In the genomic region with DNA sequence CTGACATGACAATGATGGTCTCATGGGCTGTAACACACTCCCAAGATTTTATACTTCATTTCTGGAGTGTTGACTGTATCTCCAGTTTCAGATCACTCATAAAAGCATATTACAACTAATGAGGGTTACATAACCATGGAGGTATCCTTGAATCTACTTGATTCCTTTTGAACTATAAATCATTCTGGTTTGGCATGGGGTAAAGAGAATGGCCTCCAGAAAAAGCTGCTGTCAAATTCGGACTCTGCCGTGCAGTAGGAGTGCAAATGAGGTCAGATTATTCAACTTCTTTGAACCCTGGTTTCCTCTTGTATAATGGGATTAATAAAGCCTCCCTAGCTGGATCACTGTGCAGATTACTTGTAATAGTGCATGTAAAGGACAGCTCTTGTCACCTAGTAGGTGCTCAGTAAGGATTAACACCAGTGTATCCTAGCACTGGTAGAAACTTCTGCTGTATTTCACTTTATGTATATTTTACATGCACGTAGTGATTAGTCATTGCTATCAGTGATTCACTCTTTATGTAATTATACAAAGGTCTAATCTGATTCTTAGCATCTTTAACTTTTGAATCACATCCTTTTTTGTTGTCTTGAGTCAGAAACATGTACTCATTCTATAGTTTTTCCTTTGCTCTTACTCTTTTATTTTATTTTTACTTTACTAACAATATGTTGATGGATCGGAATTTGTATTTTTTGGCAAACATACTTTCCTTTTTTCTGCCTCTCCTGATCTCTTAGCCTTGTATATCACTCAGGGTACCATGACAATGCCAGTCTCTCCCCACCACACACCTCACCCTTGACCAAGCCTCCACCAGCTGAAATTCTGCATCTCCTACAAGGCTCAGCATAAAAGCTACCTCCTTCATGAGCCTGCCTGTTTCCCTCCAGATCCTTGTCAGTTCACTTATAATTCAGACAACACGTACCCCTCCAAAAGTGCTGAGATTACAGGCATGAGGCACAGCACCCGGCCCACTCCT, we compare ENCODE assay signal across 10 cellular contexts. TPM values are rescaled to one million over a fixed set of nuclear protein-coding genes. Genes with fewer than 3 reads are reported as not detected.
DNase-seq lines count a peak whose midpoint lies in the region; ATAC-seq and TF ChIP-seq lines count a peak whose summit lies in the region.
"Had no signal": no experiment of that assay in that cellular context is flagged by ENCODE, and none has a peak within 500 bp of the region (broad histone marks: within the 10 kb centered on the region; RNA-seq: fewer than 3 reads in every experiment).

No MANE protein-coding gene starts in this region.

- 68% methylated on average over 6 of the region's 6 CpGs for WGBS in esophagus muscularis mucosa

- H3K4me1 ChIP-seq in SJSA1 (replicated peaks) (peaks cover 36% of the 10 kb centered on the region), esophagus muscularis mucosa (peaks cover 8 to 26% (median 26%) of the 10 kb centered on the region in 4 donors)
- peaks cover 48% of the 10 kb centered on the region for H3K4me1 ChIP-seq in effector memory CD4-positive, alpha-beta T cell (ENCODE audit: control insufficient read depth, insufficient read depth, low read length, poor library complexity, severe bottlenecking)

- intact Hi-C loops in esophagus muscularis mucosa (cut with DNase I) = loop anchor here (10.0 kb wide), 1 partner anchor 359 kb away; the partner anchor contains the start of gene ZNF326

- peaks cover 30% of the 10 kb centered on the region for H3K36me3 Mint-ChIP-seq in activated naive CD4-positive, alpha-beta T cell treated with anti-CD3 and anti-CD28 coated beads, Interleukin-2, amount 50 U/mL, for 24 hours

- peak overlapping the region; percentile 86 for H3K4me3 Mint-ChIP-seq in activated naive CD4-positive, alpha-beta T cell treated with anti-CD3 and anti-CD28 coated beads, Interleukin-2, amount 50 U/mL, for 24 hours
- peak overlapping the region; percentile 52 to 60 for H3K4me3 Mint-ChIP-seq in stimulated activated naive CD8-positive, alpha-beta T cell treated with anti-CD3 and anti-CD28 coated beads, Interleukin-15, amount 100 ng/mL, for 72 hours

- H3K4me1 Mint-ChIP-seq in activated naive CD4-positive, alpha-beta T cell treated with anti-CD3 and anti-CD28 coated beads, Interleukin-2, amount 50 U/mL, for 24 hours = peaks cover 65% of the 10 kb centered on the region
- peaks cover 67% of the 10 kb centered on the region for H3K4me1 Mint-ChIP-seq in stimulated activated naive CD8-positive, alpha-beta T cell treated with anti-CD3 and anti-CD28 coated beads, Interleukin-15, amount 100 ng/mL, for 72 hours

- no peaks in the 10 kb centered on the region for H3K9me3 Mint-ChIP-seq in activated naive CD4-positive, alpha-beta T cell treated with anti-CD3 and anti-CD28 coated beads, Interleukin-2, amount 50 U/mL, for 24 hours
- H3K9me3 Mint-ChIP-seq in stimulated activated naive CD8-positive, alpha-beta T cell treated with anti-CD3 and anti-CD28 coated beads, Interleukin-15, amount 100 ng/mL, for 72 hours = no peaks in the 10 kb centered on the region

- peak; percentile 45 for ATAC-seq in stimulated activated naive CD8-positive, alpha-beta T cell treated with anti-CD3 and anti-CD28 coated beads, Interleukin-15, amount 100 ng/mL, for 72 hours
- no peak for ATAC-seq in HG03354 (IDR thresholded peaks at IDR 0.05; ENCODE audit: poor library complexity, severe bottlenecking, unreplicated experiment)
- ATAC-seq: pancreas had no signal

- DNase-seq in activated naive CD4-positive, alpha-beta T cell treated with anti-CD3 and anti-CD28 coated beads, Interleukin-2, amount 50 U/mL, for 16 hours = no peak
- peak in 1 of 2 experiments; percentile 61 for DNase-seq in SJSA1 (ENCODE audit: low read depth in 1 of 2, low spot score in 2 of 2)
- DNase-seq in effector memory CD4-positive, alpha-beta T cell = no peak
- DNase-seq in stimulated activated naive CD8-positive, alpha-beta T cell treated with anti-CD3 and anti-CD28 coated beads, Interleukin-15, amount 100 ng/mL, for 72 hours = no peak
- no peak for DNase-seq in esophagus muscularis mucosa (ENCODE audit: extremely low spot score)
- no peak for DNase-seq in mesenteric fat pad (ENCODE audit: low spot score)
- DNase-seq: NCI-H187 treated with DMSO at 0.1 percent for 48 hours, pancreas had no signal

- no peak overlapping the region for H3K4me3 ChIP-seq in SJSA1
- H3K4me3 ChIP-seq in effector memory CD4-positive, alpha-beta T cell (ENCODE audit: insufficient read depth, low read depth, low read length, poor library complexity, severe bottlenecking) = peak overlapping the region; percentile 31
- H3K4me3 ChIP-seq in esophagus muscularis mucosa = no peak overlapping the region
- H3K4me3 ChIP-seq: pancreas had no signal

- TF ChIP-seq POLR2A in esophagus muscularis mucosa (IDR thresholded peaks at IDR 0.05; ENCODE audit: low read depth) = no peak

- H3K27ac ChIP-seq in SJSA1 (peak overlapping the region; percentile 49), esophagus muscularis mucosa (replicated peaks in 1 of 4) (peak overlapping the region in 1 of 4 donors; percentile 10)
- peak overlapping the region; percentile 58 for H3K27ac ChIP-seq in effector memory CD4-positive, alpha-beta T cell (ENCODE audit: insufficient read depth, low read length, poor library complexity, severe bottlenecking)
- H3K27ac ChIP-seq: pancreas had no signal

- H3K9me3 ChIP-seq in SJSA1 (replicated peaks) = peaks cover 3% of the 10 kb centered on the region; the same call in 1 of the 2 replicates
- no peaks in the 10 kb centered on the region for H3K9me3 ChIP-seq in effector memory CD4-positive, alpha-beta T cell (ENCODE audit: control insufficient read depth, low read length)
- H3K9me3 ChIP-seq in esophagus muscularis mucosa = no peaks in the 10 kb centered on the region
- H3K9me3 ChIP-seq: pancreas had no signal

- no peaks in the 10 kb centered on the region for H3K27me3 Mint-ChIP-seq in activated naive CD4-positive, alpha-beta T cell treated with anti-CD3 and anti-CD28 coated beads, Interleukin-2, amount 50 U/mL, for 24 hours
- H3K27me3 Mint-ChIP-seq in stimulated activated naive CD8-positive, alpha-beta T cell treated with anti-CD3 and anti-CD28 coated beads, Interleukin-15, amount 100 ng/mL, for 72 hours = no peaks in the 10 kb centered on the region

- peaks cover 8% of the 10 kb centered on the region for H3K36me3 ChIP-seq in SJSA1
- no peaks in the 10 kb centered on the region for H3K36me3 ChIP-seq in effector memory CD4-positive, alpha-beta T cell (ENCODE audit: control insufficient read depth, insufficient read depth, low read length)
- H3K36me3 ChIP-seq in esophagus muscularis mucosa = no peaks in the 10 kb centered on the region
- H3K36me3 ChIP-seq: pancreas had no signal

- peak overlapping the region; percentile 91 for H3K27ac Mint-ChIP-seq in activated naive CD4-positive, alpha-beta T cell treated with anti-CD3 and anti-CD28 coated beads, Interleukin-2, amount 50 U/mL, for 24 hours
- H3K27ac Mint-ChIP-seq in stimulated activated naive CD8-positive, alpha-beta T cell treated with anti-CD3 and anti-CD28 coated beads, Interleukin-15, amount 100 ng/mL, for 72 hours = peak overlapping the region; percentile 63 to 94

- no peak for TF ChIP-seq EP300 in esophagus muscularis mucosa (IDR thresholded peaks at IDR 0.05)

- TF ChIP-seq CTCF in esophagus muscularis mucosa (IDR thresholded peaks at IDR 0.05) = no peak

- H3K27me3 ChIP-seq in SJSA1 (replicated peaks) = no peaks in the 10 kb centered on the region
- H3K27me3 ChIP-seq in effector memory CD4-positive, alpha-beta T cell (replicated peaks; ENCODE audit: control insufficient read depth, insufficient read depth, low read length, poor library complexity, severe bottlenecking) = no peaks in the 10 kb centered on the region
- no peaks in the 10 kb centered on the region for H3K27me3 ChIP-seq in esophagus muscularis mucosa
- H3K27me3 ChIP-seq: pancreas had no signal

RNA-seq across cellular contexts. Expression of gene LRRC8C, which starts 3.2 kb away (rescaled TPM):
- total RNA-seq in SJSA1 (2014; rRNA removed; shearing (Covaris generic)) = 11.1 and 16.0 TPM in 2 replicates
- total RNA-seq in esophagus muscularis mucosa (1 to 10 TPM; 5.8 to 8.9 (median 7.4) TPM), mesenteric fat pad (22.9 TPM)
